12 cellular contexts compared by ENCODE assay signal in genomic region chr1:67013573-67013972, GRCh38. TPM values are rescaled to one million over a fixed set of nuclear protein-coding genes. Genes with fewer than 3 reads are reported as not detected.
DNase-seq lines count a peak whose midpoint lies in the region; ATAC-seq lines count a peak whose summit lies in the region.
"Had no signal": no experiment of that assay in that cellular context is flagged by ENCODE, and none has a peak within 500 bp of the region (broad histone marks: within the 10 kb centered on the region; RNA-seq: fewer than 3 reads in every experiment).

No MANE protein-coding gene starts in this region.

- no peak overlapping the region for H2BK5ac ChIP-seq in mesendoderm (ENCODE audit: low read length)

- in situ Hi-C loops in HAP-1 (cut with MboI; ENCODE audit: low sequenced_read_pairs): no loop called here

- H2BK120ac ChIP-seq in mesendoderm (ENCODE audit: low read depth, low read length): no peak overlapping the region

- H3K23ac ChIP-seq in mesendoderm (ENCODE audit: low read length): no peak overlapping the region

- no peaks in the 10 kb centered on the region for H3K27me3 Mint-ChIP-seq in activated CD8-positive, alpha-beta T cell treated with anti-CD3 and anti-CD28 coated beads, Interleukin-2, amount 10 ng/mL, durations not matched to agents 7 days and 5 days (ENCODE audit: low read depth)
- H3K27me3 Mint-ChIP-seq: activated naive CD4-positive, alpha-beta T cell treated with anti-CD3 and anti-CD28 coated beads, Interleukin-2, amount 10 ng/mL, durations not matched to agents 7 days and 5 days had no signal

- H3K18ac ChIP-seq in mesendoderm (ENCODE audit: low read length): no peak overlapping the region

- POLR2A ChIA-PET in activated CD8-positive, alpha-beta T cell treated with anti-CD3 and anti-CD28 coated beads, Interleukin-2, amount 10 ng/mL, durations not matched to agents 7 days and 5 days (lab: Charles Lee): no interaction called here

- no peaks in the 10 kb centered on the region for H3K9me3 Mint-ChIP-seq in activated CD8-positive, alpha-beta T cell treated with anti-CD3 and anti-CD28 coated beads, Interleukin-2, amount 10 ng/mL, durations not matched to agents 7 days and 5 days (ENCODE audit: insufficient read depth)
- H3K9me3 Mint-ChIP-seq: activated naive CD4-positive, alpha-beta T cell treated with anti-CD3 and anti-CD28 coated beads, Interleukin-2, amount 10 ng/mL, durations not matched to agents 7 days and 5 days; mesothelial cell of epicardium had no signal

- H3K4me3 Mint-ChIP-seq in activated CD8-positive, alpha-beta T cell treated with anti-CD3 and anti-CD28 coated beads, Interleukin-2, amount 10 ng/mL, durations not matched to agents 7 days and 5 days: no peak overlapping the region
- H3K4me3 Mint-ChIP-seq: activated naive CD4-positive, alpha-beta T cell treated with anti-CD3 and anti-CD28 coated beads, Interleukin-2, amount 10 ng/mL, durations not matched to agents 7 days and 5 days; mesothelial cell of epicardium had no signal

- ATAC-seq in GM18498 (IDR thresholded peaks at IDR 0.05; ENCODE audit: unreplicated experiment) (peak; percentile 60), HG02870 (IDR thresholded peaks at IDR 0.05; ENCODE audit: unreplicated experiment) (peak; percentile 58), HG03159 (IDR thresholded peaks at IDR 0.05; ENCODE audit: unreplicated experiment) (no peak)
- peak; percentile 36 for ATAC-seq in activated CD8-positive, alpha-beta T cell treated with anti-CD3 and anti-CD28 coated beads, Interleukin-2, amount 10 ng/mL, durations not matched to agents 7 days and 5 days

- H3K4me1 ChIP-seq in mesendoderm (ENCODE audit: control insufficient read depth, low read depth, low read length) (no peaks in the 10 kb centered on the region), HAP-1 (no peaks in the 10 kb centered on the region; the same call in 1 of the 2 replicates)
- H3K4me1 ChIP-seq: esophagus squamous epithelium had no signal

- peaks cover 2% of the 10 kb centered on the region for H3K4me1 Mint-ChIP-seq in activated CD8-positive, alpha-beta T cell treated with anti-CD3 and anti-CD28 coated beads, Interleukin-2, amount 10 ng/mL, durations not matched to agents 7 days and 5 days (ENCODE audit: low read depth)

- H3K27ac ChIP-seq in mesendoderm (ENCODE audit: low read depth, low read length): no peak overlapping the region
- H3K27ac ChIP-seq: esophagus squamous epithelium had no signal

- H3K56ac ChIP-seq in mesendoderm (ENCODE audit: low read length): no peak overlapping the region

- H3K79me1 ChIP-seq in mesendoderm (ENCODE audit: low read length): no peaks in the 10 kb centered on the region

- no peak overlapping the region for H3K27ac Mint-ChIP-seq in activated CD8-positive, alpha-beta T cell treated with anti-CD3 and anti-CD28 coated beads, Interleukin-2, amount 10 ng/mL, durations not matched to agents 7 days and 5 days
- H3K27ac Mint-ChIP-seq: activated naive CD4-positive, alpha-beta T cell treated with anti-CD3 and anti-CD28 coated beads, Interleukin-2, amount 10 ng/mL, durations not matched to agents 7 days and 5 days; mesothelial cell of epicardium had no signal

- peaks cover 45% of the 10 kb centered on the region for H3K36me3 Mint-ChIP-seq in activated CD8-positive, alpha-beta T cell treated with anti-CD3 and anti-CD28 coated beads, Interleukin-2, amount 10 ng/mL, durations not matched to agents 7 days and 5 days (ENCODE audit: low read depth)

- no peaks in the 10 kb centered on the region for H3K79me2 ChIP-seq in mesendoderm (ENCODE audit: control insufficient read depth, insufficient read depth, low read length)

- no peak overlapping the region for H3K4me2 ChIP-seq in mesendoderm (ENCODE audit: low read length)

- no CpG with 5 or more reads among the region's 2 CpGs for WGBS in mesendoderm (ENCODE audit: extremely low coverage, insufficient coverage, low lambda C conversion rate)

- no peak overlapping the region for H3K9ac ChIP-seq in mesendoderm (ENCODE audit: low read length)

- H3K4me3 ChIP-seq in mesendoderm (ENCODE audit: low read length) (no peak overlapping the region), HAP-1 (no peak overlapping the region)
- H3K4me3 ChIP-seq: esophagus squamous epithelium had no signal

- no peak overlapping the region for H2AK5ac ChIP-seq in mesendoderm (ENCODE audit: low read length)

- H3K27me3 ChIP-seq in mesendoderm (ENCODE audit: insufficient read depth, low read length, poor library complexity) (no peaks in the 10 kb centered on the region), HAP-1 (ENCODE audit: low read depth) (no peaks in the 10 kb centered on the region)
- H3K27me3 ChIP-seq: esophagus squamous epithelium had no signal

- H3K9me3 ChIP-seq in HAP-1: no peaks in the 10 kb centered on the region
- H3K9me3 ChIP-seq: esophagus squamous epithelium had no signal

- H3K4ac ChIP-seq in mesendoderm (ENCODE audit: low read depth, low read length): no peak overlapping the region

- DNase-seq in activated CD8-positive, alpha-beta T cell treated with anti-CD3 and anti-CD28 coated beads, Interleukin-2, amount 10 ng/mL, durations not matched to agents 7 days and 5 days: no peak
- DNase-seq in mesendoderm (peak; percentile 6), HAP-1 (ENCODE audit: low spot score in 2 of 2) (no peak)
- DNase-seq in effector CD4-positive, alpha-beta T cell: no peak
- DNase-seq: activated naive CD4-positive, alpha-beta T cell treated with anti-CD3 and anti-CD28 coated beads, Interleukin-2, amount 10 ng/mL, durations not matched to agents 7 days and 5 days; esophagus squamous epithelium; NCI-H526; T1000 had no signal

- no peak overlapping the region for H4K8ac ChIP-seq in mesendoderm (ENCODE audit: low read depth, low read length)

- H4K5ac ChIP-seq in mesendoderm (ENCODE audit: low read length): no peak overlapping the region

- CTCF ChIA-PET in activated CD8-positive, alpha-beta T cell treated with anti-CD3 and anti-CD28 coated beads, Interleukin-2, amount 10 ng/mL, durations not matched to agents 7 days and 5 days (lab: Charles Lee): interaction anchor here (0.9 to 3.5 kb wide), 4 partner anchors 17 to 198 kb away, joined by 3 to 16 read pairs (median 6); no protein-coding TSS in a partner anchor

- no peak overlapping the region for H2BK15ac ChIP-seq in mesendoderm (replicated peaks; ENCODE audit: low read depth)

- peaks cover under 1% of the 10 kb centered on the region for H3K36me3 ChIP-seq in mesendoderm (ENCODE audit: control insufficient read depth, insufficient read depth, low read length)
- H3K36me3 ChIP-seq in HAP-1 (replicated peaks): no peaks in the 10 kb centered on the region; the same call in 1 of the 2 replicates

RNA-seq across cellular contexts. Expression of gene SLC35D1, which starts 40.4 kb away (rescaled TPM):
- total RNA-seq in activated CD8-positive, alpha-beta T cell treated with anti-CD3 and anti-CD28 coated beads, Interleukin-2, amount 10 ng/mL, durations not matched to agents 7 days and 5 days: 10 to 100 TPM; 11.2 to 11.4 TPM
- 2.9 TPM for polyA plus RNA-seq in mesendoderm (2013, experiment 1 of 2)
- 2.5 TPM for polyA plus RNA-seq in mesendoderm (2013, experiment 2 of 2)
